8 cellular contexts compared by ENCODE assay signal in genomic region chr20:3820048-3820900, GRCh38. TPM values are rescaled to one million over a fixed set of nuclear protein-coding genes. Genes with fewer than 3 reads are reported as not detected.
A peak's percentile ranks its signal among the peaks of the same experiment; 100 is the strongest.
DNase-seq lines count a peak whose midpoint lies in the region; ATAC-seq and TF ChIP-seq lines count a peak whose summit lies in the region.

A gene with protein sequence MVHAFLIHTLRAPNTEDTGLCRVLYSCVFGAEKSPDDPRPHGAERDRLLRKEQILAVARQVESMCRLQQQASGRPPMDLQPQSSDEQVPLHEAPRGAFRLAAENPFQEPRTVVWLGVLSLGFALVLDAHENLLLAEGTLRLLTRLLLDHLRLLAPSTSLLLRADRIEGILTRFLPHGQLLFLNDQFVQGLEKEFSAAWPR (plus strand): TSS chr20:3820547. CDS start chr20:3822118, 1,571 bp downstream.

- intact Hi-C loops in cardiac septum (cut with DNase I), result no loop called here
- intact Hi-C loops in posterior cingulate gyrus (cut with DNase I), result loop anchor here (1.0 kb wide), 1 partner anchor 34 kb away; the partner anchor contains the start of gene CENPB
- intact Hi-C loops in upper lobe of right lung (cut with DNase I), result loop anchor here (5.0 kb wide), 1 partner anchor 33 kb away; the partner anchor contains the start of gene CENPB

- H3K9me3 Mint-ChIP-seq in activated naive CD8-positive, alpha-beta T cell treated with anti-CD3 and anti-CD28 coated beads, Interleukin-2, amount 50 U/mL, for 24 hours, result no peaks in the 10 kb centered on the region

- H3K27ac Mint-ChIP-seq in activated naive CD8-positive, alpha-beta T cell treated with anti-CD3 and anti-CD28 coated beads, Interleukin-2, amount 50 U/mL, for 24 hours, result peak within 1 kb of the TSS; percentile 95

- DNase-seq in NCI-H1417 treated with DMSO at 0.1 percent for 48 hours (lab: John Stamatoyannopoulos, UW) (peak; percentile 94), SW480 (ENCODE audit: low spot score) (peak; percentile 97), cardiac septum (ENCODE audit: low spot score) (peak; percentile 99), posterior cingulate gyrus (peak; percentile 95 to 99 (median 97)), upper lobe of right lung (peak; percentile 99)
- peak; percentile 96 for DNase-seq in activated naive CD8-positive, alpha-beta T cell treated with anti-CD3 and anti-CD28 coated beads, Interleukin-2, amount 50 U/mL, for 24 hours

- H3K9me3 ChIP-seq in upper lobe of right lung, result no peaks in the 10 kb centered on the region

- peak within 1 kb of the TSS; percentile 77 for H3K4me3 ChIP-seq in GM12875 (ENCODE audit: low read depth, low read length)
- H3K4me3 ChIP-seq in upper lobe of right lung, result peak within 1 kb of the TSS; percentile 75

- H3K27me3 Mint-ChIP-seq in activated naive CD8-positive, alpha-beta T cell treated with anti-CD3 and anti-CD28 coated beads, Interleukin-2, amount 50 U/mL, for 24 hours, result no peaks in the 10 kb centered on the region

- TF ChIP-seq CTCF in GM12875 (IDR thresholded peaks at IDR 0.05; ENCODE audit: borderline replicate concordance, insufficient read depth, low read depth, low read length) (peak; percentile 98), upper lobe of right lung (IDR thresholded peaks at IDR 0.05) (peak; percentile 98)

- peaks cover 2% of the 10 kb centered on the region for H3K36me3 Mint-ChIP-seq in activated naive CD8-positive, alpha-beta T cell treated with anti-CD3 and anti-CD28 coated beads, Interleukin-2, amount 50 U/mL, for 24 hours (ENCODE audit: low read depth)

- H3K4me1 Mint-ChIP-seq in activated naive CD8-positive, alpha-beta T cell treated with anti-CD3 and anti-CD28 coated beads, Interleukin-2, amount 50 U/mL, for 24 hours, result peaks cover 41% of the 10 kb centered on the region

- ATAC-seq in HG02798 (IDR thresholded peaks at IDR 0.05; ENCODE audit: poor library complexity, unreplicated experiment) (peak; percentile 89), upper lobe of right lung (peak; percentile 94)
- peak; percentile 85 for ATAC-seq in activated naive CD8-positive, alpha-beta T cell treated with anti-CD3 and anti-CD28 coated beads, Interleukin-2, amount 50 U/mL, for 24 hours

- no peaks in the 10 kb centered on the region for H3K27me3 ChIP-seq in upper lobe of right lung

- H3K4me3 Mint-ChIP-seq in activated naive CD8-positive, alpha-beta T cell treated with anti-CD3 and anti-CD28 coated beads, Interleukin-2, amount 50 U/mL, for 24 hours, result peak within 1 kb of the TSS; percentile 93

- H3K4me1 ChIP-seq in upper lobe of right lung, result peaks cover 18% of the 10 kb centered on the region

- H3K36me3 ChIP-seq in upper lobe of right lung, result peaks cover 32% of the 10 kb centered on the region

- H3K27ac ChIP-seq in upper lobe of right lung, result peak within 1 kb of the TSS; percentile 99

RNA-seq across cellular contexts. Expression of the gene that starts here (rescaled TPM):
- 12.5 TPM for total RNA-seq in cardiac septum
- total RNA-seq in upper lobe of right lung, result 13.1 TPM

Comparison
In these comparisons a context has a peak if more than half of its experiments do, and no peak if none do; other contexts are left out.
1. Peak in every context shown above with its lines: DNase-seq, ATAC-seq, H3K4me3 ChIP-seq and H3K27ac ChIP-seq.